In genomic region chr20:9710685-9711084, GRCh38 we compare ENCODE assay signal across 1 cellular context.
TF ChIP-seq lines count a peak whose summit lies in the region.

No MANE protein-coding gene starts in this region.

TF ChIP-seq in HepG2, 621 proteins besides CTCF, POLR2A, EP300 and RAD21 (continued from another document):
- TF ChIP-seq ZNF276 (CRISPR knock-in tag; IDR thresholded peaks at IDR 0.05; ENCODE audit: low read depth) (no peak), SNAPC2 (CRISPR knock-in tag; IDR thresholded peaks at IDR 0.05) (no peak)
TF ChIP-seq in HepG2: peak in this region for 1.
